Comparison of ENCODE assay signal across 12 cellular contexts in genomic region chr2:135931776-135932438, GRCh38. TPM values are rescaled to one million over a fixed set of nuclear protein-coding genes. Genes with fewer than 3 reads are reported as not detected.
DNase-seq lines count a peak whose midpoint lies in the region; ATAC-seq and TF ChIP-seq lines count a peak whose summit lies in the region.
"Had no signal": no experiment of that assay in that cellular context is flagged by ENCODE, and none has a peak within 500 bp of the region (broad histone marks: within the 10 kb centered on the region; RNA-seq: fewer than 3 reads in every experiment).

No MANE protein-coding gene starts in this region.

- peak; percentile 87 for ATAC-seq in GM18499 (IDR thresholded peaks at IDR 0.05; ENCODE audit: insufficient read depth, unreplicated experiment)
- peak; percentile 91 for ATAC-seq in GM21423 (IDR thresholded peaks at IDR 0.05; ENCODE audit: unreplicated experiment)
- ATAC-seq in HG03175 (IDR thresholded peaks at IDR 0.05; ENCODE audit: unreplicated experiment), result peak; percentile 88

- peak overlapping the region; percentile 12 for H3K27ac Mint-ChIP-seq in T-helper 1 cell treated with Interleukin-12 subunit alpha and Interleukin-12 subunit beta and Interleukin-4 antibody, amounts not matched to agents 30 μg/mL and 1 μg/mL, for 36 hours

- no peaks in the 10 kb centered on the region for H3K9me3 ChIP-seq in prostate gland
- H3K9me3 ChIP-seq: uterus had no signal

- no peaks in the 10 kb centered on the region for H3K4me1 ChIP-seq in prostate gland (replicated peaks)
- H3K4me1 ChIP-seq: uterus had no signal

- no peaks in the 10 kb centered on the region for H3K27me3 ChIP-seq in prostate gland (replicated peaks; ENCODE audit: insufficient read depth)
- H3K27me3 ChIP-seq: uterus had no signal

- no peak for DNase-seq in NCI-H1436 (lab: John Stamatoyannopoulos, UW)
- no peak for DNase-seq in prostate gland (ENCODE audit: low spot score)
- no peak for DNase-seq in mesenteric fat pad (ENCODE audit: low spot score)
- DNase-seq in NCI-H1092 (lab: John Stamatoyannopoulos, UW), result no peak
- DNase-seq: aorta; NCI-H2171 treated with DMSO at 0.1 percent for 48 hours; stimulated activated CD4-positive, alpha-beta T cell treated with anti-CD3 and anti-CD28 coated beads, Interleukin-2, amount 100 ng/mL, for 24 hours; uterus had no signal

- peak overlapping the region; percentile 10 for H3K4me3 Mint-ChIP-seq in T-helper 1 cell treated with Interleukin-12 subunit alpha and Interleukin-12 subunit beta and Interleukin-4 antibody, amounts not matched to agents 30 μg/mL and 1 μg/mL, for 36 hours

- H3K4me1 Mint-ChIP-seq in T-helper 1 cell treated with Interleukin-12 subunit alpha and Interleukin-12 subunit beta and Interleukin-4 antibody, amounts not matched to agents 30 μg/mL and 1 μg/mL, for 36 hours (ENCODE audit: low read depth), result peaks cover 22% of the 10 kb centered on the region

- no peak for TF ChIP-seq POLR2A in prostate gland (IDR thresholded peaks at IDR 0.05)

- H3K36me3 Mint-ChIP-seq in T-helper 1 cell treated with Interleukin-12 subunit alpha and Interleukin-12 subunit beta and Interleukin-4 antibody, amounts not matched to agents 30 μg/mL and 1 μg/mL, for 36 hours (ENCODE audit: low read depth), result peaks cover 59% of the 10 kb centered on the region

- no peak for TF ChIP-seq CTCF in prostate gland (IDR thresholded peaks at IDR 0.05)

- H3K27me3 Mint-ChIP-seq in T-helper 1 cell treated with Interleukin-12 subunit alpha and Interleukin-12 subunit beta and Interleukin-4 antibody, amounts not matched to agents 30 μg/mL and 1 μg/mL, for 36 hours (ENCODE audit: low read depth), result no peaks in the 10 kb centered on the region

- no peak overlapping the region for H3K27ac ChIP-seq in prostate gland
- H3K27ac ChIP-seq: uterus had no signal

- H3K36me3 ChIP-seq in prostate gland, result peaks cover 0 to 4% of the 10 kb centered on the region in 2 donors
- H3K36me3 ChIP-seq: uterus had no signal

- no peaks in the 10 kb centered on the region for H3K9me3 Mint-ChIP-seq in T-helper 1 cell treated with Interleukin-12 subunit alpha and Interleukin-12 subunit beta and Interleukin-4 antibody, amounts not matched to agents 30 μg/mL and 1 μg/mL, for 36 hours

- no peak overlapping the region for H3K4me3 ChIP-seq in prostate gland
- H3K4me3 ChIP-seq: uterus had no signal

- intact Hi-C loops in prostate gland (cut with DNase I), result no loop called here

RNA-seq across cellular contexts. Expression of gene DARS1, which starts 53.5 kb away (rescaled TPM):
- 10 to 100 TPM; 54.9 to 57.2 TPM for total RNA-seq in prostate gland
- total RNA-seq in mesenteric fat pad, result 62.8 TPM

RNA-seq across cellular contexts. Expression of gene MCM6, which starts 55.7 kb away (rescaled TPM):
- total RNA-seq in prostate gland (10 to 100 TPM in 1 of 2 donors, 1 to 10 TPM in 1; 6.8 to 19.8 TPM), mesenteric fat pad (16.0 TPM)
